ENCODE assay signal across 8 cellular contexts in the genomic region with DNA sequence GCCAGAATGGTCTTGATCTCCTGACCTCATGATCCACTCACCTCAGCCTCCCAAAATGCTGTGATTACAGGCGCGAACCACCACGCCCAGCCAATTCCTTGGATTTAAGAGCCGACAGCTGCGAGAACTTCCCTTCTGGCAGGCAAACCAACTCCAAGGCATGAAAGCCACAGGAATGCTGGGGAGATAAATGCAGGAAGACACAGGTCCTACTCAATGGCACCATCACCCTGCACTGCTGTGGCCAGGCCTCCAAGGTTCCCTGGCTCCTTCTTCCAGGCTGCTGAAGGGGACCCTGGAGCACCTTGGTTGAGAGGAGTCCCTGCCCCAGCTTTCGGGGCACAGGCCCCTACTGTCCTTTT.
A peak's percentile ranks its signal among the peaks of the same experiment; 100 is the strongest.
DNase-seq lines count a peak whose midpoint lies in the region; TF ChIP-seq lines count a peak whose summit lies in the region.

No MANE protein-coding gene starts in this region.

- peak overlapping the region; percentile 61 for H3K4me3 Mint-ChIP-seq in dendritic cell treated with granulocyte-macrophage colony-stimulating factor and Interleukin-4, amounts not matched to agents 40 ng/mL and 50 ng/mL, for 4 days
- no peak overlapping the region for H3K4me3 Mint-ChIP-seq in neural crest cell

- H3K36me3 Mint-ChIP-seq in dendritic cell treated with granulocyte-macrophage colony-stimulating factor and Interleukin-4, amounts not matched to agents 40 ng/mL and 50 ng/mL, for 4 days (ENCODE audit: low read depth) = no peaks in the 10 kb centered on the region
- peaks cover 1% of the 10 kb centered on the region for H3K36me3 Mint-ChIP-seq in neural crest cell (ENCODE audit: low read depth)

- DNase-seq in AG10803 (ENCODE audit: low read depth) (peak; percentile 98), LoVo (ENCODE audit: low spot score) (peak; percentile 92), neural crest cell (ENCODE audit: low read depth, low spot score) (no peak), SIG-M5 treated with dmso at 0.1 percent for 504 hours (lab: John Stamatoyannopoulos, UW; ENCODE audit: unreplicated experiment) (no peak), MV-4-11 (lab: John Stamatoyannopoulos, UW) (no peak), germinal center (ENCODE audit: low spot score) (no peak)
- DNase-seq in effector CD4-positive, alpha-beta T cell = no peak

- TF ChIP-seq CTCF in AG10803 (conservative IDR thresholded peaks at IDR 0.05; ENCODE audit: low read length) = no peak
- TF ChIP-seq CTCF in neural crest cell (conservative IDR thresholded peaks at IDR 0.05) = no peak

- no peaks in the 10 kb centered on the region for H3K9me3 Mint-ChIP-seq in dendritic cell treated with granulocyte-macrophage colony-stimulating factor and Interleukin-4, amounts not matched to agents 40 ng/mL and 50 ng/mL, for 4 days
- H3K9me3 Mint-ChIP-seq in neural crest cell = no peaks in the 10 kb centered on the region

- intact Hi-C loops in dendritic cell treated with granulocyte-macrophage colony-stimulating factor and Interleukin-4, amounts not matched to agents 40 ng/mL and 50 ng/mL, for 4 days (cut with micrococcal nuclease) = no loop called here

- H3K4me3 ChIP-seq in AG10803 (ENCODE audit: low read length) = peak overlapping the region; percentile 35

- H3K27ac Mint-ChIP-seq in dendritic cell treated with granulocyte-macrophage colony-stimulating factor and Interleukin-4, amounts not matched to agents 40 ng/mL and 50 ng/mL, for 4 days = peak overlapping the region; percentile 89
- H3K27ac Mint-ChIP-seq in neural crest cell (ENCODE audit: unreplicated experiment) = peak overlapping the region; percentile 12

- no peaks in the 10 kb centered on the region for H3K27me3 Mint-ChIP-seq in dendritic cell treated with granulocyte-macrophage colony-stimulating factor and Interleukin-4, amounts not matched to agents 40 ng/mL and 50 ng/mL, for 4 days
- H3K27me3 Mint-ChIP-seq in neural crest cell (ENCODE audit: low read depth) = no peaks in the 10 kb centered on the region

- peaks cover 61% of the 10 kb centered on the region for H3K4me1 Mint-ChIP-seq in dendritic cell treated with granulocyte-macrophage colony-stimulating factor and Interleukin-4, amounts not matched to agents 40 ng/mL and 50 ng/mL, for 4 days (ENCODE audit: low read depth)
- H3K4me1 Mint-ChIP-seq in neural crest cell = peaks cover 17% of the 10 kb centered on the region

Comparison
In these comparisons a context has a peak if more than half of its experiments do, and no peak if none do; other contexts are left out.
1. DNase-seq: peak in AG10803 (single experiment) and LoVo (single experiment); none in neural crest cell (single experiment), SIG-M5 treated with dmso at 0.1 percent for 504 hours (single experiment), effector CD4-positive, alpha-beta T cell (single experiment), MV-4-11 (single experiment) and germinal center (single experiment).